23 cellular contexts compared by ENCODE assay signal in the genomic region with DNA sequence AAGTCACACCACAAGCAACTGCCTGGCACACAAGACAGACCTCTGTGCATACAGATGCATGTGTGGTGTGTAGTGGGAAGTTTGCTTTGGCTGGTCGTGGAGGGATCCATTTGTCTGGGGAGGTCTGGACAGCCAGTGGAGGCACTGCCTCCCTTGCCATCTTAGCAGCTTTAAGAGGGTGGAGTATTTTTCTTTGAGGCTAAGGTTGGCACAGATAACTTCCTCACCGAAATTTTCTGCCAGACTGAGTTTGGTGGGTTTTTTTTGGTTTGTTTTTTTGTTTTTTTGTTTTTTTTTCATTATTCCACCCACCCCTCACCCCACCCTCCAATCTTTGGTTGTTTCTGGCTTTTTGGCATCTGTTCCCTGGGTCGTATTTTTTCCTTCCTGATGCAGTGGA.
"Had no signal": no experiment of that assay in that cellular context is flagged by ENCODE, and none has a peak within 500 bp of the region (broad histone marks: within the 10 kb centered on the region; RNA-seq: fewer than 3 reads in every experiment).

No MANE protein-coding gene starts in this region.

- H3K9me3 ChIP-seq: MG63, Peyer's patch, SJSA1 had no signal

- H3K9me3 Mint-ChIP-seq: activated T-cell treated with anti-CD3 and anti-CD28 coated beads, Interleukin-2, amount 50 U/mL, for 24 hours; activated T-helper 1 cell treated with anti-CD3 and anti-CD28 coated beads, Interleukin-12 subunit alpha, Interleukin-12 subunit beta, Interleukin-2, Interleukin-4 antibody, amounts not matched to agents 30 ng/mL and 10 ng/mL and 1 ng/mL, durations not matched to agents 14 hours and 24 hours and 36 hours; T-helper 1 cell treated with Interleukin-12 subunit alpha and Interleukin-12 subunit beta and Interleukin-4 antibody, amounts not matched to agents 30 μg/mL and 1 μg/mL, for 36 hours had no signal

- H3K27ac ChIP-seq: brain microvascular endothelial cell, cardiac muscle cell, Peyer's patch, SJSA1 had no signal

- H3K4me1 ChIP-seq: Peyer's patch had no signal

- H3K4me3 Mint-ChIP-seq: activated CD8-positive, alpha-beta T cell treated with anti-CD3 and anti-CD28 coated beads, Interleukin-2, amount 10 ng/mL, durations not matched to agents 7 days and 5 days; activated naive CD8-positive, alpha-beta T cell; activated T-cell treated with anti-CD3 and anti-CD28 coated beads, Interleukin-2, amount 50 U/mL, for 24 hours; activated T-helper 1 cell treated with anti-CD3 and anti-CD28 coated beads, Interleukin-12 subunit alpha, Interleukin-12 subunit beta, Interleukin-2, Interleukin-4 antibody, amounts not matched to agents 30 ng/mL and 10 ng/mL and 1 ng/mL, durations not matched to agents 14 hours and 24 hours and 36 hours; T-helper 1 cell treated with Interleukin-12 subunit alpha and Interleukin-12 subunit beta and Interleukin-4 antibody, amounts not matched to agents 30 μg/mL and 1 μg/mL, for 36 hours had no signal

- H3K27me3 Mint-ChIP-seq: activated T-cell treated with anti-CD3 and anti-CD28 coated beads, Interleukin-2, amount 50 U/mL, for 24 hours had no signal

- H3K27ac Mint-ChIP-seq: activated CD8-positive, alpha-beta T cell treated with anti-CD3 and anti-CD28 coated beads, Interleukin-2, amount 10 ng/mL, durations not matched to agents 7 days and 5 days; activated naive CD8-positive, alpha-beta T cell; activated T-cell treated with anti-CD3 and anti-CD28 coated beads, Interleukin-2, amount 50 U/mL, for 24 hours; activated T-helper 1 cell treated with anti-CD3 and anti-CD28 coated beads, Interleukin-12 subunit alpha, Interleukin-12 subunit beta, Interleukin-2, Interleukin-4 antibody, amounts not matched to agents 30 ng/mL and 10 ng/mL and 1 ng/mL, durations not matched to agents 14 hours and 24 hours and 36 hours; T-helper 1 cell treated with Interleukin-12 subunit alpha and Interleukin-12 subunit beta and Interleukin-4 antibody, amounts not matched to agents 30 μg/mL and 1 μg/mL, for 36 hours had no signal

- ATAC-seq: activated CD4-positive, CD25-positive, alpha-beta regulatory T cell treated with anti-CD3 and anti-CD28 coated beads, Interleukin-2, amount 50 U/mL, for 24 hours; activated CD8-positive, alpha-beta T cell treated with anti-CD3 and anti-CD28 coated beads, Interleukin-2, amount 10 ng/mL, durations not matched to agents 7 days and 5 days; SK-N-SH treated with all-trans-retinoic acid at 6 μM for 48 hours had no signal

- H3K36me3 ChIP-seq: brain microvascular endothelial cell, cardiac muscle cell, MG63, Peyer's patch, SJSA1 had no signal

- H3K36me3 Mint-ChIP-seq: activated naive CD8-positive, alpha-beta T cell had no signal

- H3K4me3 ChIP-seq: cardiac muscle cell, MG63, Peyer's patch, SJSA1 had no signal

- H3K27me3 ChIP-seq: brain microvascular endothelial cell, cardiac muscle cell, Peyer's patch, SJSA1 had no signal

- DNase-seq: activated CD4-positive, alpha-beta T cell treated with anti-CD3 and anti-CD28 coated beads for 4 hours; activated CD8-positive, alpha-beta T cell treated with anti-CD3 and anti-CD28 coated beads, Interleukin-2, amount 10 ng/mL, durations not matched to agents 7 days and 5 days; activated effector memory CD4-positive, alpha-beta T cell treated with Interleukin-2 at 50 U/mL for 16 hours; activated naive CD4-positive, alpha-beta T cell treated with Interleukin-2 at 50 U/mL for 16 hours; activated T-cell treated with anti-CD3 and anti-CD28 coated beads, Interleukin-2, amount 50 U/mL, for 24 hours; brain microvascular endothelial cell; MG63; MV-4-11; NCI-H1105; NCI-H1436 treated with DMSO at 0.1 percent for 48 hours; NCI-H187; NCI-H2081; NCI-H510A treated with DMSO at 0.1 percent for 48 hours; NCI-H69; Peyer's patch; SHP77 had no signal
